Comparison of ENCODE assay signal across 1 cellular context in genomic region chr7:8208661-8209060, GRCh38.
TF ChIP-seq lines count a peak whose summit lies in the region.

No MANE protein-coding gene starts in this region.

TF ChIP-seq in K562, 482 proteins besides CTCF, POLR2A, EP300 and RAD21 (continued from another document):
- TF ChIP-seq, protein P1, sequence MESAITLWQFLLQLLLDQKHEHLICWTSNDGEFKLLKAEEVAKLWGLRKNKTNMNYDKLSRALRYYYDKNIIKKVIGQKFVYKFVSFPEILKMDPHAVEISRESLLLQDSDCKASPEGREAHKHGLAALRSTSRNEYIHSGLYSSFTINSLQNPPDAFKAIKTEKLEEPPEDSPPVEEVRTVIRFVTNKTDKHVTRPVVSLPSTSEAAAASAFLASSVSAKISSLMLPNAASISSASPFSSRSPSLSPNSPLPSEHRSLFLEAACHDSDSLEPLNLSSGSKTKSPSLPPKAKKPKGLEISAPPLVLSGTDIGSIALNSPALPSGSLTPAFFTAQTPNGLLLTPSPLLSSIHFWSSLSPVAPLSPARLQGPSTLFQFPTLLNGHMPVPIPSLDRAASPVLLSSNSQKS (CRISPR knock-in tag; IDR thresholded peaks at IDR 0.05) = no peak
- TF ChIP-seq HES1 (IDR thresholded peaks at IDR 0.05; ENCODE audit: low read depth) (no peak), NFE2 (IDR thresholded peaks at IDR 0.05; ENCODE audit: low read depth) (no peak), TAF15 (IDR thresholded peaks at IDR 0.05; ENCODE audit: low read depth, low read length) (no peak), SFPQ (IDR thresholded peaks at IDR 0.05; ENCODE audit: low read depth, low read length) (no peak)
